ENCODE assay signal across 19 cellular contexts in genomic region chr11:75602916-75603315, GRCh38. TPM values are rescaled to one million over a fixed set of nuclear protein-coding genes. Genes with fewer than 3 reads are reported as not detected.
DNase-seq lines count a peak whose midpoint lies in the region; ATAC-seq lines count a peak whose summit lies in the region.
"Had no signal": no experiment of that assay in that cellular context is flagged by ENCODE, and none has a peak within 500 bp of the region (broad histone marks: within the 10 kb centered on the region; RNA-seq: fewer than 3 reads in every experiment).

No MANE protein-coding gene starts in this region.

- ATAC-seq in HG03460 (IDR thresholded peaks at IDR 0.05; ENCODE audit: unreplicated experiment): no peak
- ATAC-seq in HG03135 (IDR thresholded peaks at IDR 0.05; ENCODE audit: unreplicated experiment): no peak

- DNase-seq in DMS153 (lab: John Stamatoyannopoulos, UW) (peak; percentile 3), DMS153 treated with DMSO at 0.1 percent for 48 hours (lab: John Stamatoyannopoulos, UW; ENCODE audit: unreplicated experiment) (no peak), RPMI7951 (ENCODE audit: low read depth) (peak; percentile 41), dermis blood vessel endothelial cell (peak; percentile 32), COR-L47 (lab: John Stamatoyannopoulos, UW) (no peak), NCI-H1417 treated with DMSO at 0.1 percent for 48 hours (lab: John Stamatoyannopoulos, UW) (no peak)
- DNase-seq: activated CD4-positive, alpha-beta T cell treated with anti-CD3 and anti-CD28 coated beads for 48 hours; activated effector memory CD4-positive, alpha-beta T cell treated with anti-CD3 and anti-CD28 coated beads, Interleukin-2, amount 50 U/mL, for 16 hours; amygdala; CD4-positive, CD25-positive, alpha-beta regulatory T cell; foreskin keratinocyte; hypothalamus; Kasumi-1; kidney glomerular epithelial cell; NCI-H1105; NCI-H526 treated with DMSO at 0.1 percent for 48 hours; spleen had no signal

RNA-seq across cellular contexts. Expression of gene SERPINH1, which starts 40.9 kb away (rescaled TPM):
- 701 and 1,063 TPM in 2 replicates for total RNA-seq in RPMI7951 (2014; rRNA removed; shearing (Covaris generic))
- 552 and 903 TPM in 2 replicates for total RNA-seq in dermis blood vessel endothelial cell

Comparison
In these comparisons a context has a peak if more than half of its experiments do, and no peak if none do; other contexts are left out.
1. DNase-seq: peak in DMS153 (single experiment), RPMI7951 (single experiment) and dermis blood vessel endothelial cell (single experiment); none in DMS153 treated with DMSO at 0.1 percent for 48 hours (single experiment), COR-L47 (single experiment) and NCI-H1417 treated with DMSO at 0.1 percent for 48 hours (single experiment).